ENCODE assay signal across 8 cellular contexts in genomic region chr16:29265255-29265853, GRCh38.
DNase-seq lines count a peak whose midpoint lies in the region; ATAC-seq and TF ChIP-seq lines count a peak whose summit lies in the region.
"Not testable (repeated sequence)": the region's sequence is repeated elsewhere in the genome, so short reads cannot be mapped to it uniquely, and the experiment has no call there.

No MANE protein-coding gene starts in this region.

- peak overlapping the region; percentile 96 for H3K4ac ChIP-seq in IMR-90 (ENCODE audit: low read depth, low read length)

- peak; percentile 54; the same call in 1 of the 2 replicates for TF ChIP-seq POLR2A in IMR-90 (IDR thresholded peaks at IDR 0.05; ENCODE audit: low read depth, low read length)

- in situ Hi-C loops in IMR-90 (cut with MboI; ENCODE audit: low sequenced_read_pairs): loop anchor here (25.0 kb wide), 1 partner anchor 303 kb away; the partner anchor contains the start of genes NFATC2IP and SPNS1

- not testable (repeated sequence) for H3K9me3 ChIP-seq in IMR-90 (ENCODE audit: control insufficient read depth, insufficient read depth, low read length); esophagus (ENCODE audit: control insufficient read depth in 2 of 2, insufficient read depth in 1 of 2, low read depth in 1 of 2, low read length in 1 of 2); upper lobe of right lung

- H2AFZ ChIP-seq in IMR-90 (replicated peaks; ENCODE audit: low read length, poor library complexity): not testable (repeated sequence)

- peak overlapping the region; percentile 40 for H3K9ac ChIP-seq in IMR-90 (ENCODE audit: low read depth, low read length)

- DNase-seq in ELF-1 (ENCODE audit: low read depth, low spot score): peak; percentile 35
- DNase-seq in IMR-90: peak; percentile 97
- DNase-seq in SIG-M5 treated with dmso at 0.1 percent for 504 hours (lab: John Stamatoyannopoulos, UW; ENCODE audit: unreplicated experiment): peak; percentile 6
- DNase-seq in activated naive CD4-positive, alpha-beta T cell treated with anti-CD3 and anti-CD28 coated beads, Interleukin-2, amount 50 U/mL, for 72 hours (ENCODE audit: low spot score in 2 of 2): not testable (repeated sequence)
- peak; percentile 97 for DNase-seq in kidney tubule cell (ENCODE audit: low spot score)
- DNase-seq in renal cortical epithelial cell (ENCODE audit: low read depth): peak; percentile 90
- DNase-seq in upper lobe of right lung: peak; percentile 91

- peak overlapping the region; percentile 96 for H4K91ac ChIP-seq in IMR-90 (ENCODE audit: insufficient read depth, low read depth, low read length)

- H2BK5ac ChIP-seq in IMR-90 (ENCODE audit: low read depth, low read length, poor library complexity, severe bottlenecking): peak overlapping the region; percentile 88

- not testable (repeated sequence) for TF ChIP-seq CTCF in IMR-90 (conservative IDR thresholded peaks at IDR 0.05; ENCODE audit: low read depth, low read length); upper lobe of right lung (IDR thresholded peaks at IDR 0.05)

- H3K36me3 ChIP-seq in IMR-90 (ENCODE audit: control insufficient read depth, insufficient read depth, low read length); esophagus (ENCODE audit: control insufficient read depth in 2 of 2, insufficient read depth in 2 of 2, low read length in 1 of 2); upper lobe of right lung: not testable (repeated sequence)

- H3K27ac ChIP-seq in IMR-90 (ENCODE audit: insufficient read depth, low read length) (peak overlapping the region; percentile 99), esophagus (ENCODE audit: low read depth in 2 of 2, low read length in 1 of 2) (peak overlapping the region; percentile 8 to 22)
- H3K27ac ChIP-seq in upper lobe of right lung: not testable (repeated sequence)

- H3K18ac ChIP-seq in IMR-90 (ENCODE audit: low read depth, low read length): peak overlapping the region; percentile 89

- not testable (repeated sequence) for H2AK9ac ChIP-seq in IMR-90 (replicated peaks; ENCODE audit: low read depth, low read length, poor library complexity)

- H3K27me3 ChIP-seq in IMR-90 (ENCODE audit: control insufficient read depth, insufficient read depth, low read length); esophagus (ENCODE audit: control insufficient read depth in 1 of 2, insufficient read depth in 2 of 2, low read length in 2 of 2); upper lobe of right lung: not testable (repeated sequence)

- peaks cover 0 to 30% of the 10 kb centered on the region in 2 experiments; a peak in 2 of 4 replicates for H3K79me1 ChIP-seq in IMR-90 (ENCODE audit: low read depth in 1 of 2, low read length in 2 of 2)

- no CpG with 5 or more reads among the region's 9 CpGs for WGBS in IMR-90 (ENCODE audit: extremely low coverage in 2 of 2, insufficient read length in 1 of 2), 2 experiments
- WGBS in esophagus, 2 donors: 18 to 27% methylated on average over 5 to 6 of the region's 9 CpGs

- H3K36me3 Mint-ChIP-seq in activated naive CD4-positive, alpha-beta T cell treated with anti-CD3 and anti-CD28 coated beads, Interleukin-2, amount 50 U/mL, for 72 hours: not testable (repeated sequence)

- H3K23ac ChIP-seq in IMR-90 (ENCODE audit: low read depth, low read length): peak overlapping the region; percentile 89

- POLR2A ChIA-PET in IMR-90 (lab: Charles Lee; ENCODE audit: unreplicated experiment): interaction anchor here (0.6 kb wide), 1 partner anchor 24 kb away, joined by 3 read pairs; no protein-coding TSS in a partner anchor

- H3K4me1 ChIP-seq in IMR-90 (ENCODE audit: control insufficient read depth, insufficient read depth, low read length): peaks cover 48% of the 10 kb centered on the region
- H3K4me1 ChIP-seq in esophagus (ENCODE audit: control insufficient read depth in 2 of 2, insufficient read depth in 2 of 2, low read length in 1 of 2); upper lobe of right lung: not testable (repeated sequence)

- not testable (repeated sequence) for H3K4me3 ChIP-seq in IMR-90 (ENCODE audit: insufficient read depth, low read depth, low read length); esophagus (ENCODE audit: low read depth in 1 of 2, low read length in 2 of 2); upper lobe of right lung

- peaks cover 24% of the 10 kb centered on the region for H3K9me1 ChIP-seq in IMR-90 (ENCODE audit: insufficient read depth, low read length)

- dilution Hi-C loops in IMR-90 (cut with HindIII; ENCODE audit: low sequenced_read_pairs, unreplicated experiment): not testable (repeated sequence)

- peak overlapping the region; percentile 96; the same call in 1 of the 2 replicates for H4K5ac ChIP-seq in IMR-90 (ENCODE audit: low read depth, low read length)

- H3K27ac Mint-ChIP-seq in activated naive CD4-positive, alpha-beta T cell treated with anti-CD3 and anti-CD28 coated beads, Interleukin-2, amount 50 U/mL, for 72 hours: not testable (repeated sequence)

- H4K8ac ChIP-seq in IMR-90 (ENCODE audit: low read depth in 2 of 2, low read length in 2 of 2): peak overlapping the region; percentile 84 to 100

- H3K14ac ChIP-seq in IMR-90 (replicated peaks; ENCODE audit: low read depth, low read length): peak overlapping the region; percentile 95

- 0 out of 2 replicates have a peak overlapping the region, but pooled peaks have one; percentile 100 for H2AK5ac ChIP-seq in IMR-90 (ENCODE audit: low read depth, low read length)

- H3K4me2 ChIP-seq in IMR-90 (ENCODE audit: low read depth, low read length): peak overlapping the region; percentile 28; the same call in 1 of the 2 replicates

- peak overlapping the region; percentile 95 for H2BK120ac ChIP-seq in IMR-90 (ENCODE audit: low read depth, low read length)

- peak overlapping the region; percentile 98 for H2BK20ac ChIP-seq in IMR-90 (ENCODE audit: low read depth, low read length)

- not testable (repeated sequence) for BruUV-seq in IMR-90 (replicated peaks; lab: Mats Ljungman, UMichigan)

- not testable (repeated sequence) for H4K20me1 ChIP-seq in IMR-90 (ENCODE audit: insufficient read depth, low read length)

- ATAC-seq in IMR-90 (ENCODE audit: low read depth): peak; percentile 62
- peak; percentile 87 to 94 for ATAC-seq in activated naive CD4-positive, alpha-beta T cell treated with anti-CD3 and anti-CD28 coated beads, Interleukin-2, amount 50 U/mL, for 72 hours
- peak; percentile 90 for ATAC-seq in upper lobe of right lung

- H3K56ac ChIP-seq in IMR-90 (ENCODE audit: extremely low read depth, insufficient read depth, low read length): peak overlapping the region; percentile 94

- intact Hi-C loops in IMR-90 (cut with micrococcal nuclease); upper lobe of right lung (cut with DNase I): not testable (repeated sequence)

- 0 out of 3 replicates have a peak overlapping the region, but pooled peaks have one; percentile 94 for H2BK15ac ChIP-seq in IMR-90 (ENCODE audit: low read depth, low read length)

- CTCF ChIA-PET in IMR-90 (lab: Yijun Ruan, JAX): not testable (repeated sequence)

- H3K9me3 Mint-ChIP-seq in activated naive CD4-positive, alpha-beta T cell treated with anti-CD3 and anti-CD28 coated beads, Interleukin-2, amount 50 U/mL, for 72 hours: not testable (repeated sequence)

- 0 out of 2 replicates have a peak, but pooled peaks have one; percentile 6 for TF ChIP-seq RAD21 in IMR-90 (IDR thresholded peaks at IDR 0.05; ENCODE audit: low read length)

TF ChIP-seq in IMR-90, 13 proteins besides CTCF, POLR2A, EP300 and RAD21:
- peak; percentile 81 for TF ChIP-seq MAZ (IDR thresholded peaks at IDR 0.05; ENCODE audit: borderline replicate concordance, low read depth, low read length)
- peak; percentile 56 for TF ChIP-seq FOS (IDR thresholded peaks at IDR 0.05; ENCODE audit: low read depth, low read length)
